Comparison of ENCODE assay signal across 1 cellular context in the genomic region with DNA sequence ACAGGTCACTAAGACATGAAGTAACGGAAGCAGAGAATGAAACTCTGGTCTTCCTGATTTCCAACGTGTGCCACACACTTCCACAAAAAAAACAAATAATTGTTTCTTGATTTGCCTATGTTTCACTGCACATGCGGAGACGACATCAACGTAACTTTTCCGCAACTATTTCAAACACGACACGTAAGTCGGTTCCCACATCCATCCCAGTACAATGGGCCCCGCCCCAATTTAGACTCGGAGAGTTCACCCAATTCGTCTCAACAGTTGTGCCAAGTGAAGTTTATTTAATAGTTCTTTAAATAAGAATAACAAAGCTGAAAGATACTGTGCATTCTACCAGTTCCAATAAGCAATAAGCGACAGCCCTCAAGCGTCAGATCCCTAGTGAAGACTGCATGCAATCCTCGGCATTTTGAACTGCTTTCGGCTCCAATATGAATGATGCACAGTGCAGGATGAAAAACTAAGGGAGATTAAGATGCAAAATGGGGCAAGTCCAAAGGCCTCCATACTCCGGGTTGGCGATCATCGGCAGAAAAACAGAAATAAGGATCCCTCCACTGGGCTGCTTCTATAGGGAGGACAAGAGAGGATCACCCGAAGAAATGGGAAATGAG.
TF ChIP-seq lines count a peak whose summit lies in the region.

No MANE protein-coding gene starts in this region.

TF ChIP-seq in SK-N-SH, 30 proteins besides CTCF, POLR2A, EP300 and RAD21 (continued from another document):
- TF ChIP-seq, protein P1, sequence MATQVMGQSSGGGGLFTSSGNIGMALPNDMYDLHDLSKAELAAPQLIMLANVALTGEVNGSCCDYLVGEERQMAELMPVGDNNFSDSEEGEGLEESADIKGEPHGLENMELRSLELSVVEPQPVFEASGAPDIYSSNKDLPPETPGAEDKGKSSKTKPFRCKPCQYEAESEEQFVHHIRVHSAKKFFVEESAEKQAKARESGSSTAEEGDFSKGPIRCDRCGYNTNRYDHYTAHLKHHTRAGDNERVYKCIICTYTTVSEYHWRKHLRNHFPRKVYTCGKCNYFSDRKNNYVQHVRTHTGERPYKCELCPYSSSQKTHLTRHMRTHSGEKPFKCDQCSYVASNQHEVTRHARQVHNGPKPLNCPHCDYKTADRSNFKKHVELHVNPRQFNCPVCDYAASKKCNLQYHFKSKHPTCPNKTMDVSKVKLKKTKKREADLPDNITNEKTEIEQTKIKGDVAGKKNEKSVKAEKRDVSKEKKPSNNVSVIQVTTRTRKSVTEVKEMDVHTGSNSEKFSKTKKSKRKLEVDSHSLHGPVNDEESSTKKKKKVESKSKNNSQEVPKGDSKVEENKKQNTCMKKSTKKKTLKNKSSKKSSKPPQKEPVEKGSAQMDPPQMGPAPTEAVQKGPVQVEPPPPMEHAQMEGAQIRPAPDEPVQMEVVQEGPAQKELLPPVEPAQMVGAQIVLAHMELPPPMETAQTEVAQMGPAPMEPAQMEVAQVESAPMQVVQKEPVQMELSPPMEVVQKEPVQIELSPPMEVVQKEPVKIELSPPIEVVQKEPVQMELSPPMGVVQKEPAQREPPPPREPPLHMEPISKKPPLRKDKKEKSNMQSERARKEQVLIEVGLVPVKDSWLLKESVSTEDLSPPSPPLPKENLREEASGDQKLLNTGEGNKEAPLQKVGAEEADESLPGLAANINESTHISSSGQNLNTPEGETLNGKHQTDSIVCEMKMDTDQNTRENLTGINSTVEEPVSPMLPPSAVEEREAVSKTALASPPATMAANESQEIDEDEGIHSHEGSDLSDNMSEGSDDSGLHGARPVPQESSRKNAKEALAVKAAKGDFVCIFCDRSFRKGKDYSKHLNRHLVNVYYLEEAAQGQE (IDR thresholded peaks at IDR 0.05; ENCODE audit: low read depth, low read length), result no peak
- no peak for TF ChIP-seq GABPA (IDR thresholded peaks at IDR 0.05; ENCODE audit: low read depth)
- no peak for TF ChIP-seq NFIC (IDR thresholded peaks at IDR 0.05; ENCODE audit: borderline replicate concordance)
- TF ChIP-seq ELF1 (IDR thresholded peaks at IDR 0.05), result no peak
- no peak for TF ChIP-seq TEAD4 (IDR thresholded peaks at IDR 0.05; ENCODE audit: borderline replicate concordance, insufficient read depth)
- TF ChIP-seq RCOR1 (IDR thresholded peaks at IDR 0.05; ENCODE audit: low read length), result no peak
